In the genomic region with DNA sequence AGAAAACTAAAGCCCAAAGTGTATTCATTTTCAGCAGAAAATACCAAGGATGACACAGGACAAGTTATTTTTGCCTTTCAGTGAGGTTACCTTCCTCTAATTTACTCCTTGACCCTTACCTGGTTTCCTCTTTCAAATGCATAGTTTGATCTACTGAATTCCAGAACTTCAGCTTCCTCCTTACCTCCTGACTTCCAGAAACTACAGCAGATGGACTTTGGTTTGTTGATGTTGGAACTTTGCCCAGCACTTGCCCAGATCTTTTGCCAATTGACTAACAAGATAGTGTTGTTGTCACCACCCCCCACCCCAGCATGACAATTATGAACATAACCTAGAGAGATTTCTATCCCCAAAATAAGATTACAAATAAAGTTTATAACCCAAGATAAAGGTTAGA, we compare ENCODE assay signal across 11 cellular contexts.
DNase-seq lines count a peak whose midpoint lies in the region.
"Had no signal": no experiment of that assay in that cellular context is flagged by ENCODE, and none has a peak within 500 bp of the region (broad histone marks: within the 10 kb centered on the region; RNA-seq: fewer than 3 reads in every experiment).

No MANE protein-coding gene starts in this region.

- no peak overlapping the region for H3K27ac Mint-ChIP-seq in activated T-cell treated with anti-CD3 and anti-CD28 coated beads, Interleukin-2, amount 50 U/mL, for 24 hours
- H3K27ac Mint-ChIP-seq: stimulated activated effector memory CD8-positive, alpha-beta T cell treated with anti-CD3 and anti-CD28 coated beads, Interleukin-12 subunit alpha, Interleukin-12 subunit beta, amount 100 ng/mL, for 72 hours had no signal

- H3K4me3 Mint-ChIP-seq in activated T-cell treated with anti-CD3 and anti-CD28 coated beads, Interleukin-2, amount 50 U/mL, for 24 hours, result no peak overlapping the region
- H3K4me3 Mint-ChIP-seq: stimulated activated effector memory CD8-positive, alpha-beta T cell treated with anti-CD3 and anti-CD28 coated beads, Interleukin-12 subunit alpha, Interleukin-12 subunit beta, amount 100 ng/mL, for 72 hours had no signal

- peaks cover 8% of the 10 kb centered on the region for H3K9me3 Mint-ChIP-seq in activated T-cell treated with anti-CD3 and anti-CD28 coated beads, Interleukin-2, amount 50 U/mL, for 24 hours

- DNase-seq in DMS53 (lab: John Stamatoyannopoulos, UW), result peak; percentile 74
- DNase-seq in NCI-H446 (lab: John Stamatoyannopoulos, UW), result peak; percentile 66 to 89
- peak; percentile 31 for DNase-seq in cerebellar cortex (ENCODE audit: low spot score)
- peak; percentile 21 to 83 for DNase-seq in lung microvascular endothelial cell (ENCODE audit: low read depth in 2 of 2)
- DNase-seq in NCI-H1436 (lab: John Stamatoyannopoulos, UW), result no peak
- no peak for DNase-seq in central memory CD4-positive, alpha-beta T cell
- DNase-seq in activated T-cell treated with anti-CD3 and anti-CD28 coated beads, Interleukin-2, amount 50 U/mL, for 24 hours, result no peak
- no peak for DNase-seq in NCI-H146 treated with DMSO at 0.1 percent for 48 hours (lab: John Stamatoyannopoulos, UW; ENCODE audit: unreplicated experiment)
- DNase-seq: activated effector memory CD4-positive, alpha-beta T cell treated with Interleukin-2 at 50 U/mL for 16 hours; NCI-H187 treated with DMSO at 0.1 percent for 48 hours had no signal

- no peaks in the 10 kb centered on the region for H3K36me3 Mint-ChIP-seq in activated T-cell treated with anti-CD3 and anti-CD28 coated beads, Interleukin-2, amount 50 U/mL, for 24 hours (ENCODE audit: low read depth)
- H3K36me3 Mint-ChIP-seq: stimulated activated effector memory CD8-positive, alpha-beta T cell treated with anti-CD3 and anti-CD28 coated beads, Interleukin-12 subunit alpha, Interleukin-12 subunit beta, amount 100 ng/mL, for 72 hours had no signal

- no peaks in the 10 kb centered on the region for H3K27me3 Mint-ChIP-seq in activated T-cell treated with anti-CD3 and anti-CD28 coated beads, Interleukin-2, amount 50 U/mL, for 24 hours

- H3K4me1 Mint-ChIP-seq in activated T-cell treated with anti-CD3 and anti-CD28 coated beads, Interleukin-2, amount 50 U/mL, for 24 hours (ENCODE audit: low read depth), result no peaks in the 10 kb centered on the region
- H3K4me1 Mint-ChIP-seq: stimulated activated effector memory CD8-positive, alpha-beta T cell treated with anti-CD3 and anti-CD28 coated beads, Interleukin-12 subunit alpha, Interleukin-12 subunit beta, amount 100 ng/mL, for 72 hours had no signal

Comparison
In these comparisons a context has a peak if more than half of its experiments do, and no peak if none do; other contexts are left out.
1. DNase-seq: peak in DMS53 (single experiment), NCI-H446 (2 of 2), cerebellar cortex (single experiment) and lung microvascular endothelial cell (2 of 2); none in NCI-H1436 (single experiment), central memory CD4-positive, alpha-beta T cell (single experiment), activated T-cell treated with anti-CD3 and anti-CD28 coated beads, Interleukin-2, amount 50 U/mL, for 24 hours (single experiment) and NCI-H146 treated with DMSO at 0.1 percent for 48 hours (single experiment).